ENCODE assay signal across 1 cellular context in genomic region chr2:219131327-219131726, GRCh38.
TF ChIP-seq lines count a peak whose summit lies in the region.

No MANE protein-coding gene starts in this region.

TF ChIP-seq in HepG2, 621 proteins besides CTCF, POLR2A, EP300 and RAD21 (continued from another document and continues in another):
- TF ChIP-seq ZNF318 (CRISPR knock-in tag; IDR thresholded peaks at IDR 0.05), result no peak
- TF ChIP-seq BCL6 (CRISPR knock-in tag; IDR thresholded peaks at IDR 0.05), result peak; percentile 98
- no peak for TF ChIP-seq NFE2L2 (IDR thresholded peaks at IDR 0.05; ENCODE audit: low read length)
- TF ChIP-seq RARA (CRISPR knock-in tag; IDR thresholded peaks at IDR 0.05), result peak; percentile 68
- no peak for TF ChIP-seq PLRG1 (conservative IDR thresholded peaks at IDR 0.05)
- no peak for TF ChIP-seq KDM5B (CRISPR knock-in tag; IDR thresholded peaks at IDR 0.05; ENCODE audit: borderline replicate concordance)
- TF ChIP-seq ZNF615 (CRISPR knock-in tag; IDR thresholded peaks at IDR 0.05; ENCODE audit: borderline replicate concordance), result no peak
- TF ChIP-seq ZNF264 (CRISPR knock-in tag; IDR thresholded peaks at IDR 0.05), result no peak
- no peak for TF ChIP-seq ZNF556 (CRISPR knock-in tag; IDR thresholded peaks at IDR 0.05; ENCODE audit: borderline replicate concordance)
- peak; percentile 57 for TF ChIP-seq CEBPG (CRISPR knock-in tag; IDR thresholded peaks at IDR 0.05)
- TF ChIP-seq RERE (CRISPR knock-in tag; IDR thresholded peaks at IDR 0.05; ENCODE audit: low read depth), result peak; percentile 56; the same call in 1 of the 2 replicates
- no peak for TF ChIP-seq ZNF430 (CRISPR knock-in tag; IDR thresholded peaks at IDR 0.05)
- no peak for TF ChIP-seq MAZ (IDR thresholded peaks at IDR 0.05; ENCODE audit: borderline replicate concordance, low read depth, low read length)
- TF ChIP-seq MAZ (CRISPR knock-in tag; IDR thresholded peaks at IDR 0.05; ENCODE audit: low read depth), result no peak
- no peak for TF ChIP-seq RORA (CRISPR knock-in tag; IDR thresholded peaks at IDR 0.05)
- no peak for TF ChIP-seq CREB1 (IDR thresholded peaks at IDR 0.05)
- TF ChIP-seq CREB1 (CRISPR knock-in tag; IDR thresholded peaks at IDR 0.05), result no peak
- 0 out of 2 replicates have a peak, but pooled peaks have one; percentile 34 for TF ChIP-seq SOX5 (CRISPR knock-in tag; IDR thresholded peaks at IDR 0.05; ENCODE audit: borderline replicate concordance)
- TF ChIP-seq ZNF275 (CRISPR knock-in tag; IDR thresholded peaks at IDR 0.05; ENCODE audit: borderline replicate concordance), result no peak
- no peak for TF ChIP-seq ZSCAN9 (CRISPR knock-in tag; IDR thresholded peaks at IDR 0.05; ENCODE audit: borderline replicate concordance)
- no peak for TF ChIP-seq MXD1 (CRISPR knock-in tag; IDR thresholded peaks at IDR 0.05)
- TF ChIP-seq ZNF138 (CRISPR knock-in tag; IDR thresholded peaks at IDR 0.05; ENCODE audit: low read depth), result no peak
- TF ChIP-seq NFIC (IDR thresholded peaks at IDR 0.05; ENCODE audit: low read length), result no peak
- peak; percentile 84 for TF ChIP-seq ZNF609 (CRISPR knock-in tag; IDR thresholded peaks at IDR 0.05; ENCODE audit: borderline replicate concordance)
- no peak for TF ChIP-seq ZNF883 (CRISPR knock-in tag; IDR thresholded peaks at IDR 0.05; ENCODE audit: not compliant biosample characterization)
- no peak for TF ChIP-seq RBAK (CRISPR knock-in tag; IDR thresholded peaks at IDR 0.05)
- no peak for TF ChIP-seq DDIT3 (CRISPR knock-in tag; IDR thresholded peaks at IDR 0.05)
- TF ChIP-seq MIXL1 (CRISPR knock-in tag; IDR thresholded peaks at IDR 0.05), result 0 out of 2 replicates have a peak, but pooled peaks have one; percentile 24
- no peak for TF ChIP-seq ZNF225 (CRISPR knock-in tag; IDR thresholded peaks at IDR 0.05)
- no peak for TF ChIP-seq GRHL1 (CRISPR knock-in tag; conservative IDR thresholded peaks at IDR 0.05)
- TF ChIP-seq JUNB (CRISPR knock-in tag; IDR thresholded peaks at IDR 0.05; ENCODE audit: borderline replicate concordance), result no peak
- TF ChIP-seq NR2F6 (IDR thresholded peaks at IDR 0.05), result peak; percentile 64
- no peak for TF ChIP-seq NR2F6 (CRISPR knock-in tag; IDR thresholded peaks at IDR 0.05)
- no peak for TF ChIP-seq ZMAT5 (CRISPR knock-in tag; IDR thresholded peaks at IDR 0.05; ENCODE audit: borderline replicate concordance, low read depth)
- no peak for TF ChIP-seq CREM (IDR thresholded peaks at IDR 0.05)
- TF ChIP-seq CREM (CRISPR knock-in tag; IDR thresholded peaks at IDR 0.05), result no peak
- TF ChIP-seq ZNF451 (CRISPR knock-in tag; IDR thresholded peaks at IDR 0.05), result no peak
